9 cellular contexts compared by ENCODE assay signal in genomic region chr7:5177060-5177459, GRCh38. TPM values are rescaled to one million over a fixed set of nuclear protein-coding genes. Genes with fewer than 3 reads are reported as not detected.
DNase-seq lines count a peak whose midpoint lies in the region; ATAC-seq and TF ChIP-seq lines count a peak whose summit lies in the region.
"Had no signal": no experiment of that assay in that cellular context is flagged by ENCODE, and none has a peak within 500 bp of the region (broad histone marks: within the 10 kb centered on the region; RNA-seq: fewer than 3 reads in every experiment).

No MANE protein-coding gene starts in this region.

- peak in 3 of 4 donors; percentile 30 to 42 (median 41) for ATAC-seq in psoas muscle
- ATAC-seq in GM19467 (IDR thresholded peaks at IDR 0.05; ENCODE audit: unreplicated experiment) = no peak
- ATAC-seq in HG02840 (IDR thresholded peaks at IDR 0.05; ENCODE audit: low FRiP score, unreplicated experiment) = no peak

- H3K4me3 ChIP-seq in psoas muscle = no peak overlapping the region

- H3K27ac ChIP-seq in psoas muscle = no peak overlapping the region
- H3K27ac ChIP-seq: HL-60 had no signal

- intact Hi-C loops in psoas muscle (cut with DNase I) = no loop called here
- intact Hi-C loops in activated CD4-positive, alpha-beta T cell treated with anti-CD3 and anti-CD28 coated beads, Interleukin-2, amount 10 ng/mL, durations not matched to agents 24 days and 14 days (cut with micrococcal nuclease) = no loop called here

- DNase-seq in EH (ENCODE audit: low read depth) (peak; percentile 72), NCI-H69 (lab: John Stamatoyannopoulos, UW) (peak; percentile 81), fibroblast of gingiva (ENCODE audit: low read depth) (peak; percentile 70), psoas muscle (peak; percentile 66 to 74), mesothelial cell of epicardium (ENCODE audit: low spot score in 2 of 2, unreplicated experiment in 2 of 2) (no peak)
- DNase-seq in activated CD4-positive, alpha-beta T cell treated with anti-CD3 and anti-CD28 coated beads, Interleukin-2, amount 10 ng/mL, durations not matched to agents 24 days and 14 days = no peak

- no peaks in the 10 kb centered on the region for H3K4me1 Mint-ChIP-seq in activated CD4-positive, alpha-beta T cell treated with anti-CD3 and anti-CD28 coated beads, Interleukin-2, amount 10 ng/mL, durations not matched to agents 24 days and 14 days
- H3K4me1 Mint-ChIP-seq in mesothelial cell of epicardium = no peaks in the 10 kb centered on the region

- no peaks in the 10 kb centered on the region for H3K9me3 ChIP-seq in psoas muscle

- no peaks in the 10 kb centered on the region for H3K9me3 Mint-ChIP-seq in activated CD4-positive, alpha-beta T cell treated with anti-CD3 and anti-CD28 coated beads, Interleukin-2, amount 10 ng/mL, durations not matched to agents 24 days and 14 days
- H3K9me3 Mint-ChIP-seq in mesothelial cell of epicardium = peaks cover 6% of the 10 kb centered on the region

- TF ChIP-seq CTCF in psoas muscle (IDR thresholded peaks at IDR 0.05) (no peak), mesothelial cell of epicardium (IDR thresholded peaks at IDR 0.05; ENCODE audit: unreplicated experiment) (no peak)

- peaks cover 0 to 19% (median 0%) of the 10 kb centered on the region in 3 donors for H3K27me3 ChIP-seq in psoas muscle (ENCODE audit: insufficient read depth in 3 of 3, low read length in 2 of 3)

- H3K27me3 Mint-ChIP-seq in activated CD4-positive, alpha-beta T cell treated with anti-CD3 and anti-CD28 coated beads, Interleukin-2, amount 10 ng/mL, durations not matched to agents 24 days and 14 days = peaks cover 2% of the 10 kb centered on the region
- H3K27me3 Mint-ChIP-seq in mesothelial cell of epicardium (ENCODE audit: low read depth) = peaks cover 2% of the 10 kb centered on the region

- no peaks in the 10 kb centered on the region for H3K36me3 Mint-ChIP-seq in activated CD4-positive, alpha-beta T cell treated with anti-CD3 and anti-CD28 coated beads, Interleukin-2, amount 10 ng/mL, durations not matched to agents 24 days and 14 days (ENCODE audit: low read depth)
- H3K36me3 Mint-ChIP-seq in mesothelial cell of epicardium = no peaks in the 10 kb centered on the region

- no peak overlapping the region for H3K4me3 Mint-ChIP-seq in activated CD4-positive, alpha-beta T cell treated with anti-CD3 and anti-CD28 coated beads, Interleukin-2, amount 10 ng/mL, durations not matched to agents 24 days and 14 days
- no peak overlapping the region for H3K4me3 Mint-ChIP-seq in mesothelial cell of epicardium

- no peaks in the 10 kb centered on the region for H3K4me1 ChIP-seq in psoas muscle

- no peaks in the 10 kb centered on the region for H3K36me3 ChIP-seq in psoas muscle (ENCODE audit: insufficient read depth in 1 of 2, low read depth in 1 of 2)

- H3K27ac Mint-ChIP-seq in activated CD4-positive, alpha-beta T cell treated with anti-CD3 and anti-CD28 coated beads, Interleukin-2, amount 10 ng/mL, durations not matched to agents 24 days and 14 days = no peak overlapping the region
- no peak overlapping the region for H3K27ac Mint-ChIP-seq in mesothelial cell of epicardium

- 8 to 16% (median 14%) methylated on average over 11 of the region's 11 CpGs for WGBS in psoas muscle, 3 donors

RNA-seq across cellular contexts. Expression of gene WIPI2, which starts 13.0 kb away (rescaled TPM):
- 10 to 100 TPM; 28.6 to 39.5 (median 36.1) TPM for total RNA-seq in psoas muscle
- 10 to 100 TPM; 23.5 to 30.5 (median 25.7) TPM for polyA plus RNA-seq in psoas muscle
- total RNA-seq in activated CD4-positive, alpha-beta T cell treated with anti-CD3 and anti-CD28 coated beads, Interleukin-2, amount 10 ng/mL, durations not matched to agents 24 days and 14 days = 49.1 and 51.4 TPM in 2 replicates
- total RNA-seq in mesothelial cell of epicardium = 85.6 to 89.7 TPM (median 86.1 TPM) in 3 replicates

Comparison
In these comparisons a context has a peak if more than half of its experiments do, and no peak if none do; other contexts are left out.
1. DNase-seq: peak in EH (single experiment), NCI-H69 (single experiment), fibroblast of gingiva (single experiment) and psoas muscle (2 of 2); none in activated CD4-positive, alpha-beta T cell treated with anti-CD3 and anti-CD28 coated beads, Interleukin-2, amount 10 ng/mL, durations not matched to agents 24 days and 14 days (single experiment) and mesothelial cell of epicardium (0 of 2).
2. ATAC-seq: peak in psoas muscle (3 of 4); none in GM19467 (single experiment) and HG02840 (single experiment).